In the genomic region with DNA sequence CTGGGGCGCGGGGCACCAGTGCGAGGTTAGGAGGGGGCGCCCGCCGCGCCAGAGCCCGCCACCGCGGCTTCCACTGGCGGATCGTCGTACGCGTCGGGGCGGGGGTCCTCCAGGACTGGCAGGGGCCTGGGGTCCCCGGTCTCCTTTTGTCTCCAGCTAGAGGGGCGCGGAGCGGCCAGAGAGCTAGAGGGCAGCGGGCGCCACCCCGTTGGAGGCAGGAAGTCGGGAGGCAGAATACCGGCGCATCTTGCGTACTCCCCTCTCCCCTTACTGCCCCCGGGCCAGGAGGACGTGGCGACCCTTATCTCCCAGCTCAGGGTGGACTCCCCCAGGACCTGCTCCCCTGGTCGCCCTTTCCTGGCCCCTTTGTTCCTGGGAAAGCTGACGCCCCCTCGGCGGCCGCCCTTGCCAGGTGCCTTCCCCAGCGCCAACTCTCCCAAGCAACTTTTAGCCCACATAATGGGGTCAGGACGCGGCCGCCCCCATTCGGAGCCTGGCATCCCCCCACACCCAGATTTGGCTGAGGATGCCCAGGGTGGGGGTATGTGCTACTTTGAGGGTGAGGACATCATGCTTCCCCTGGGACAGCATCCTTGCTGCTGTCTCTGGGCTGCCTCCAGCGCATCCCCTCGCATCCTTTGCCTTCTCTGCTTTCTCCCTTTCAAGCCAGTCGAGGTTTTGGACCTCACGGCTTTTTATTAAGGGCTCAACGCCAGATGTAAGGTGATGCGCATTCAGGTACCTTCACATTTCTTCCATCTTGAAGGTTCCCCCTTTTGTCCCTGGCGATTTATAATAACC, we compare ENCODE assay signal across 7 cellular contexts. TPM values are rescaled to one million over a fixed set of nuclear protein-coding genes. Genes with fewer than 3 reads are reported as not detected.
DNase-seq lines count a peak whose midpoint lies in the region; ATAC-seq, FAIRE-seq and TF ChIP-seq lines count a peak whose summit lies in the region.

No MANE protein-coding gene starts in this region.

- H3K27ac Mint-ChIP-seq in activated CD4-positive, alpha-beta memory T cell treated with anti-CD3 and anti-CD28 coated beads for 36 hours: no peak overlapping the region
- no peak overlapping the region for H3K27ac Mint-ChIP-seq in Caco-2 (ENCODE audit: unreplicated experiment)

- intact Hi-C loops in activated CD4-positive, alpha-beta memory T cell treated with anti-CD3 and anti-CD28 coated beads for 36 hours (cut with micrococcal nuclease): loop anchor here (5.0 to 10.0 kb wide), 4 partner anchors 62 to 848 kb away; no protein-coding TSS in a partner anchor
- intact Hi-C loops in left cardiac atrium (cut with DNase I) (no loop called here), Caco-2 (cut with micrococcal nuclease; ENCODE audit: unreplicated experiment) (no loop called here)

- no peaks in the 10 kb centered on the region for H3K9me3 Mint-ChIP-seq in activated CD4-positive, alpha-beta memory T cell treated with anti-CD3 and anti-CD28 coated beads for 36 hours
- no peaks in the 10 kb centered on the region for H3K9me3 Mint-ChIP-seq in Caco-2 (ENCODE audit: unreplicated experiment)

- H3K4me1 ChIP-seq in HAP-1 (no peaks in the 10 kb centered on the region), skeletal muscle satellite cell (ENCODE audit: control insufficient read depth, insufficient read depth, low read length) (no peaks in the 10 kb centered on the region), Caco-2 (no peaks in the 10 kb centered on the region)

- peak overlapping the region; percentile 57 for H3K9ac ChIP-seq in skeletal muscle satellite cell (ENCODE audit: low read depth, low read length)

- H3K36me3 ChIP-seq in HAP-1 (replicated peaks) (no peaks in the 10 kb centered on the region), skeletal muscle satellite cell (ENCODE audit: insufficient read depth, low read length) (no peaks in the 10 kb centered on the region), Caco-2 (ENCODE audit: control insufficient read depth, insufficient read depth, low read length) (no peaks in the 10 kb centered on the region)

- DNase-seq in GM13976 (ENCODE audit: low spot score): peak; percentile 20
- no peak for DNase-seq in HAP-1 (ENCODE audit: low spot score in 2 of 2)
- peak; percentile 8 for DNase-seq in activated CD4-positive, alpha-beta memory T cell treated with anti-CD3 and anti-CD28 coated beads for 36 hours
- DNase-seq in left cardiac atrium: no peak
- DNase-seq in RCC 7860 (ENCODE audit: low spot score): no peak
- DNase-seq in Caco-2: no peak

- no peaks in the 10 kb centered on the region for H3K36me3 Mint-ChIP-seq in activated CD4-positive, alpha-beta memory T cell treated with anti-CD3 and anti-CD28 coated beads for 36 hours
- H3K36me3 Mint-ChIP-seq in Caco-2 (ENCODE audit: insufficient read depth, unreplicated experiment): no peaks in the 10 kb centered on the region

- H3K27me3 Mint-ChIP-seq in activated CD4-positive, alpha-beta memory T cell treated with anti-CD3 and anti-CD28 coated beads for 36 hours: no peaks in the 10 kb centered on the region
- no peaks in the 10 kb centered on the region for H3K27me3 Mint-ChIP-seq in Caco-2 (ENCODE audit: insufficient read depth, unreplicated experiment)

- peaks cover 29% of the 10 kb centered on the region for H3K4me1 Mint-ChIP-seq in activated CD4-positive, alpha-beta memory T cell treated with anti-CD3 and anti-CD28 coated beads for 36 hours (ENCODE audit: low read depth)
- H3K4me1 Mint-ChIP-seq in Caco-2 (ENCODE audit: low read depth, unreplicated experiment): no peaks in the 10 kb centered on the region

- CTCF ChIA-PET in activated CD4-positive, alpha-beta memory T cell treated with anti-CD3 and anti-CD28 coated beads for 36 hours (lab: Charles Lee): interaction anchor here (1.5 kb wide), 1 partner anchor 105 kb away, joined by 6 read pairs; no protein-coding TSS in a partner anchor
- CTCF ChIA-PET in Caco-2 (lab: Charles Lee): no interaction called here

- H3K9me3 ChIP-seq in HAP-1 (no peaks in the 10 kb centered on the region), skeletal muscle satellite cell (replicated peaks; ENCODE audit: low read length) (no peaks in the 10 kb centered on the region), Caco-2 (no peaks in the 10 kb centered on the region)

- peak; percentile 23 to 28 for ATAC-seq in left cardiac atrium

- H3K4me3 ChIP-seq in HAP-1: peak overlapping the region; percentile 22
- peak overlapping the region; percentile 72 for H3K4me3 ChIP-seq in skeletal muscle satellite cell (ENCODE audit: low read length)
- no peak overlapping the region for H3K4me3 ChIP-seq in Caco-2 (ENCODE audit: low read depth, low read length)

- POLR2A ChIA-PET in activated CD4-positive, alpha-beta memory T cell treated with anti-CD3 and anti-CD28 coated beads for 36 hours (lab: Charles Lee): no interaction called here
- POLR2A ChIA-PET in Caco-2 (lab: Charles Lee): no interaction called here

- peak overlapping the region; percentile 83 for H3K4me2 ChIP-seq in skeletal muscle satellite cell (ENCODE audit: low read length)

- no TSS peak for BruUV-seq in Caco-2 (replicated peaks; lab: Mats Ljungman, UMichigan)

- no peak for TF ChIP-seq CTCF in GM13976 (IDR thresholded peaks at IDR 0.05; ENCODE audit: borderline replicate concordance, control extremely low read depth, extremely low read depth, insufficient read depth, missing control alignments)
- no peak for TF ChIP-seq CTCF in Caco-2 (IDR thresholded peaks at IDR 0.05; ENCODE audit: insufficient read depth in 1 of 2, low read depth in 1 of 2, low read length in 1 of 2, severe bottlenecking in 1 of 2, unreplicated experiment in 1 of 2)

- in situ Hi-C loops in GM13976 (cut with MboI; ENCODE audit: low sequenced_read_pairs, unreplicated experiment): no loop called here
- in situ Hi-C loops in HAP-1 (cut with MboI; ENCODE audit: low sequenced_read_pairs): no loop called here

- peak overlapping the region; percentile 84 for H3K4me3 Mint-ChIP-seq in activated CD4-positive, alpha-beta memory T cell treated with anti-CD3 and anti-CD28 coated beads for 36 hours
- no peak overlapping the region for H3K4me3 Mint-ChIP-seq in Caco-2 (ENCODE audit: unreplicated experiment)

- H3K27me3 ChIP-seq in HAP-1 (ENCODE audit: low read depth) (peaks cover 52% of the 10 kb centered on the region), skeletal muscle satellite cell (ENCODE audit: control insufficient read depth, insufficient read depth, low read length) (no peaks in the 10 kb centered on the region), Caco-2 (replicated peaks; ENCODE audit: control insufficient read depth, insufficient read depth, low read length) (no peaks in the 10 kb centered on the region)

- FAIRE-seq in RCC 7860 (lab: Jason Lieb, UNC): no peak

RNA-seq across cellular contexts. Expression of a gene that starts 1.0 kb away (rescaled TPM):
- total RNA-seq in activated CD4-positive, alpha-beta memory T cell treated with anti-CD3 and anti-CD28 coated beads for 36 hours: 1 to 10 TPM; 3.6 to 3.7 TPM
- total RNA-seq in left cardiac atrium: 1 to 10 TPM in 1 of 2 donors, under 1 TPM in 1; 0.44 to 1.1 TPM
- 2.3 and 3.7 TPM in 2 replicates for total RNA-seq in skeletal muscle satellite cell (2012; rRNA removed)
- not detected in 2 replicates for total RNA-seq in Caco-2 (2022)

Comparison
In these comparisons a context has a peak if more than half of its experiments do, and no peak if none do; other contexts are left out.
1. DNase-seq: peak in GM13976 (single experiment) and activated CD4-positive, alpha-beta memory T cell treated with anti-CD3 and anti-CD28 coated beads for 36 hours (single experiment); none in HAP-1 (0 of 2), left cardiac atrium (single experiment), RCC 7860 (single experiment) and Caco-2 (0 of 2).